In the genomic region with DNA sequence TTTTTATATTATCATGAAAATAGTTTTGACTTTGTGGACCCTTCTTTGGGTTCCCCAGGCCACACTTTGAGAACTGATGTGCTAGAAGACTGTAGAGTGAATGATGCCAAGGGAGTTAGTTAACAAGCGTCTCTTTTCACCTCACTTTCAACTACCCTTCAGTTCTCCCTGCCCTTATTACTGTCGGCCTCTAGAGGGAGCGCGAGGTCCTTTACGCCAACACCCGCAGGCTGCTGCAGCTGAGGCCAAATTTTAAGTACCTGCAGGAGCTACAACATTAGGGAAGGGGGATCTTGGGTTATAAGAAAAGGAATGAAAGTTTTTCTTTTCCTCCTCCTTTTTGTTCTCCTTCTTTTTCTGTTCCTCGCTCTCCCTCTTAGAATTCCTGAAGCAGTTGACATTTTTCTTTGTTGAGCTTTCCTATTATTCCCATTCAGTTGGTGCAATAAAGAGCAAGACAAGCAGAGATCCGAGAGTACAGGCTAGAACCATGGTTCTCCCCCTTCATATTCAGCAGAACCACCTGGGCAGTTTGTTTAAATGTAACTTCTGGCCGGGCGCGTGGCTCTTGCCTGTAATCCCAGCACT, we compare ENCODE assay signal across 8 cellular contexts.
DNase-seq lines count a peak whose midpoint lies in the region; ATAC-seq and TF ChIP-seq lines count a peak whose summit lies in the region.

No MANE protein-coding gene starts in this region.

- POLR2A ChIA-PET in AG04450 (lab: Yijun Ruan, JAX): interaction anchor here (0.6 to 0.7 kb wide), 2 partner anchors 82 to 541 kb away, joined by 3 read pairs; no protein-coding TSS in a partner anchor

- intact Hi-C loops in left colon (cut with DNase I, micrococcal nuclease): loop anchor here in 1 of 2 donors (5.0 kb wide), 1 partner anchor 541 kb away; no protein-coding TSS in a partner anchor

- CTCF ChIA-PET in AG04450 (lab: Charles Lee): interaction anchor here (0.5 to 7.3 kb wide), 70 partner anchors 9 to 799 kb away, joined by 3 to 124 read pairs (median 4); no protein-coding TSS in a partner anchor

- peak; percentile 99 for TF ChIP-seq CTCF in AG04450 (IDR thresholded peaks at IDR 0.05; ENCODE audit: low read depth, low read length)

- H3K9me3 ChIP-seq in AG04450 (ENCODE audit: control insufficient read depth, insufficient read depth, low read length): no peaks in the 10 kb centered on the region

- no peak overlapping the region for H3K4me3 ChIP-seq in AG04450 (ENCODE audit: low read depth, low read length)

- DNase-seq in AG04450 (ENCODE audit: low read depth, low spot score) (no peak), NCI-H2227 (lab: John Stamatoyannopoulos, UW; ENCODE audit: unreplicated experiment) (peak; percentile 53), cerebellar cortex (ENCODE audit: low spot score) (peak; percentile 75), left colon (peak; percentile 45 to 75)
- DNase-seq in activated CD4-positive, CD25-positive, alpha-beta regulatory T cell treated with anti-CD3 and anti-CD28 coated beads, Interleukin-2, amount 50 U/mL, for 72 hours: peak; percentile 68
- peak; percentile 73 for DNase-seq in stimulated activated CD4-positive, alpha-beta T cell treated with anti-CD3 and anti-CD28 coated beads, Interleukin-4, amount 100 ng/mL, for 24 hours

- peak; percentile 83 for ATAC-seq in GM18511 (IDR thresholded peaks at IDR 0.05; ENCODE audit: unreplicated experiment)
- peak; percentile 82 for ATAC-seq in HG03025 (IDR thresholded peaks at IDR 0.05; ENCODE audit: low FRiP score, unreplicated experiment)
- ATAC-seq in left colon: peak; percentile 87

- H3K27ac ChIP-seq in AG04450 (ENCODE audit: low read depth, low read length): no peak overlapping the region

- H3K27me3 ChIP-seq in AG04450 (ENCODE audit: control insufficient read depth, insufficient read depth, low read length): peaks cover 8% of the 10 kb centered on the region
